Comparison of ENCODE assay signal across 9 cellular contexts in genomic region chr2:65320042-65320711, GRCh38.
A peak's percentile ranks its signal among the peaks of the same experiment; 100 is the strongest.
DNase-seq lines count a peak whose midpoint lies in the region; ATAC-seq lines count a peak whose summit lies in the region.
"Had no signal": no experiment of that assay in that cellular context is flagged by ENCODE, and none has a peak within 500 bp of the region (broad histone marks: within the 10 kb centered on the region; RNA-seq: fewer than 3 reads in every experiment).

No MANE protein-coding gene starts in this region.

- H3K4me1 ChIP-seq in mesendoderm (ENCODE audit: control insufficient read depth, low read depth, low read length): no peaks in the 10 kb centered on the region

- H3K79me1 ChIP-seq in mesendoderm (ENCODE audit: low read length): no peaks in the 10 kb centered on the region

- H2BK5ac ChIP-seq in mesendoderm (ENCODE audit: low read length): no peak overlapping the region

- H3K36me3 ChIP-seq in mesendoderm (ENCODE audit: control insufficient read depth, insufficient read depth, low read length): no peaks in the 10 kb centered on the region

- H2BK15ac ChIP-seq in mesendoderm (replicated peaks; ENCODE audit: low read depth): no peak overlapping the region

- H4K5ac ChIP-seq in mesendoderm (ENCODE audit: low read length): no peak overlapping the region

- no CpG with 5 or more reads among the region's 9 CpGs for WGBS in mesendoderm (ENCODE audit: extremely low coverage, insufficient coverage, low lambda C conversion rate)

- H3K4me3 ChIP-seq in mesendoderm (ENCODE audit: low read length): no peak overlapping the region

- ATAC-seq in GM21576 (IDR thresholded peaks at IDR 0.05; ENCODE audit: unreplicated experiment): peak; percentile 45

- H3K4me2 ChIP-seq in mesendoderm (ENCODE audit: low read length): no peak overlapping the region

- no peaks in the 10 kb centered on the region for H3K79me2 ChIP-seq in mesendoderm (ENCODE audit: control insufficient read depth, insufficient read depth, low read length)

- no peaks in the 10 kb centered on the region for H3K27me3 ChIP-seq in mesendoderm (ENCODE audit: insufficient read depth, low read length, poor library complexity)

- no peak overlapping the region for H2BK120ac ChIP-seq in mesendoderm (ENCODE audit: low read depth, low read length)

- H3K18ac ChIP-seq in mesendoderm (ENCODE audit: low read length): no peak overlapping the region

- DNase-seq in DMS 273 (lab: John Stamatoyannopoulos, UW; ENCODE audit: unreplicated experiment) (peak; percentile 20), DMS 273 treated with DMSO at 0.1 percent for 48 hours (lab: John Stamatoyannopoulos, UW) (no peak), HS-5 (ENCODE audit: low read depth) (peak; percentile 93), astrocyte of the hippocampus (ENCODE audit: low read depth, low spot score) (peak; percentile 82), mesendoderm (peak; percentile 61), NCI-H2171 (lab: John Stamatoyannopoulos, UW) (no peak), activated gamma-delta T cell treated with Interleukin-2 at 50 U/mL for 16 hours (no peak)

- no peak overlapping the region for H4K8ac ChIP-seq in mesendoderm (ENCODE audit: low read depth, low read length)

- H3K23ac ChIP-seq in mesendoderm (ENCODE audit: low read length): no peak overlapping the region

- no peak overlapping the region for H3K27ac ChIP-seq in mesendoderm (ENCODE audit: low read depth, low read length)
- H3K27ac ChIP-seq: 22Rv1 had no signal

- H2AK5ac ChIP-seq in mesendoderm (ENCODE audit: low read length): no peak overlapping the region

- no peak overlapping the region for H3K4ac ChIP-seq in mesendoderm (ENCODE audit: low read depth, low read length)

- H3K56ac ChIP-seq in mesendoderm (ENCODE audit: low read length): no peak overlapping the region

- no peak overlapping the region for H3K9ac ChIP-seq in mesendoderm (ENCODE audit: low read length)

Comparison
In these comparisons a context has a peak if more than half of its experiments do, and no peak if none do; other contexts are left out.
1. DNase-seq: peak in DMS 273 (single experiment), HS-5 (single experiment), astrocyte of the hippocampus (single experiment) and mesendoderm (single experiment); none in DMS 273 treated with DMSO at 0.1 percent for 48 hours (single experiment), NCI-H2171 (single experiment) and activated gamma-delta T cell treated with Interleukin-2 at 50 U/mL for 16 hours (single experiment).